15 cellular contexts compared by ENCODE assay signal in genomic region chr6:109351231-109352132, GRCh38. TPM values are rescaled to one million over a fixed set of nuclear protein-coding genes. Genes with fewer than 3 reads are reported as not detected.
DNase-seq lines count a peak whose midpoint lies in the region; ATAC-seq and TF ChIP-seq lines count a peak whose summit lies in the region.
"Had no signal": no experiment of that assay in that cellular context is flagged by ENCODE, and none has a peak within 500 bp of the region (broad histone marks: within the 10 kb centered on the region; RNA-seq: fewer than 3 reads in every experiment).

No MANE protein-coding gene starts in this region.

- intact Hi-C loops in left colon (cut with DNase I, micrococcal nuclease), result no loop called here

- DNase-seq in GM03348 (ENCODE audit: low spot score), result peak; percentile 46
- no peak for DNase-seq in left colon
- DNase-seq in activated CD4-positive, alpha-beta T cell treated with anti-CD3 and anti-CD28 coated beads, Interleukin-2, amount 50 U/mL, for 1 hour, result no peak
- DNase-seq in NCI-H1436 treated with DMSO at 0.1 percent for 48 hours (lab: John Stamatoyannopoulos, UW), result no peak
- no peak for DNase-seq in activated gamma-delta T cell treated with Interleukin-2 at 50 U/mL for 16 hours
- DNase-seq: activated B cell treated with CpG ODN at 0.5 μM for 24 hours; activated T-cell treated with anti-CD3 and anti-CD28 coated beads, Interleukin-2, amount 50 U/mL, for 48 hours; NCI-H1105; NCI-H524; SHP77 had no signal

- peak overlapping the region; percentile 29 for H3K27ac Mint-ChIP-seq in activated T-helper 17 cell treated with anti-CD3 and anti-CD28 coated beads, Interleukin-2, amount 50 U/mL, for 72 hours
- H3K27ac Mint-ChIP-seq: activated B cell treated with CpG ODN at 0.5 μM for 24 hours, B cell had no signal

- peak overlapping the region; percentile 35; the same call in 1 of the 2 replicates for H3K27ac ChIP-seq in 22Rv1

- peaks cover 12% of the 10 kb centered on the region for H3K4me1 Mint-ChIP-seq in activated T-helper 17 cell treated with anti-CD3 and anti-CD28 coated beads, Interleukin-2, amount 50 U/mL, for 72 hours
- H3K4me1 Mint-ChIP-seq: activated B cell treated with CpG ODN at 0.5 μM for 24 hours had no signal

- no peaks in the 10 kb centered on the region for H3K27me3 Mint-ChIP-seq in activated T-helper 17 cell treated with anti-CD3 and anti-CD28 coated beads, Interleukin-2, amount 50 U/mL, for 72 hours
- H3K27me3 Mint-ChIP-seq: activated B cell treated with CpG ODN at 0.5 μM for 24 hours, B cell had no signal

- TF ChIP-seq CTCF in 22Rv1 (IDR thresholded peaks at IDR 0.05), result no peak

- peaks cover 48% of the 10 kb centered on the region for H3K36me3 Mint-ChIP-seq in activated T-helper 17 cell treated with anti-CD3 and anti-CD28 coated beads, Interleukin-2, amount 50 U/mL, for 72 hours (ENCODE audit: low read depth)

- H3K9me3 Mint-ChIP-seq in activated T-helper 17 cell treated with anti-CD3 and anti-CD28 coated beads, Interleukin-2, amount 50 U/mL, for 72 hours, result no peaks in the 10 kb centered on the region
- H3K9me3 Mint-ChIP-seq: activated B cell treated with CpG ODN at 0.5 μM for 24 hours had no signal

- no peak for ATAC-seq in activated T-helper 17 cell treated with anti-CD3 and anti-CD28 coated beads, Interleukin-2, amount 50 U/mL, for 72 hours (replicated peaks)
- ATAC-seq in left colon (peak; percentile 57), HG02798 (IDR thresholded peaks at IDR 0.05; ENCODE audit: poor library complexity, unreplicated experiment) (no peak)

- no peak overlapping the region for H3K4me3 Mint-ChIP-seq in activated T-helper 17 cell treated with anti-CD3 and anti-CD28 coated beads, Interleukin-2, amount 50 U/mL, for 72 hours
- H3K4me3 Mint-ChIP-seq: activated B cell treated with CpG ODN at 0.5 μM for 24 hours, B cell, brain had no signal

RNA-seq across cellular contexts. Expression of gene CD164, which starts 30.8 kb away (rescaled TPM):
- total RNA-seq in activated T-helper 17 cell treated with anti-CD3 and anti-CD28 coated beads, Interleukin-2, amount 50 U/mL, for 72 hours, result 100 to 1,000 TPM; 178 to 205 TPM
- 100 to 1,000 TPM; 591 to 774 TPM for total RNA-seq in left colon
